Comparison of ENCODE assay signal across 1 cellular context in genomic region chr1:8539683-8540082, GRCh38.
TF ChIP-seq lines count a peak whose summit lies in the region.

No MANE protein-coding gene starts in this region.

TF ChIP-seq in GM12878, 131 proteins besides CTCF, POLR2A, EP300 and RAD21:
- no peak for TF ChIP-seq MEF2B (IDR thresholded peaks at IDR 0.05; ENCODE audit: partially characterized antibody, poor library complexity, severe bottlenecking)
- peak; percentile 63 for TF ChIP-seq RUNX3 (IDR thresholded peaks at IDR 0.05; ENCODE audit: low read length)
- TF ChIP-seq MYC (IDR thresholded peaks at IDR 0.05; ENCODE audit: insufficient read depth, insufficient read length, insufficient replicate concordance, low read length, severe bottlenecking): no peak
- TF ChIP-seq, protein P1, sequence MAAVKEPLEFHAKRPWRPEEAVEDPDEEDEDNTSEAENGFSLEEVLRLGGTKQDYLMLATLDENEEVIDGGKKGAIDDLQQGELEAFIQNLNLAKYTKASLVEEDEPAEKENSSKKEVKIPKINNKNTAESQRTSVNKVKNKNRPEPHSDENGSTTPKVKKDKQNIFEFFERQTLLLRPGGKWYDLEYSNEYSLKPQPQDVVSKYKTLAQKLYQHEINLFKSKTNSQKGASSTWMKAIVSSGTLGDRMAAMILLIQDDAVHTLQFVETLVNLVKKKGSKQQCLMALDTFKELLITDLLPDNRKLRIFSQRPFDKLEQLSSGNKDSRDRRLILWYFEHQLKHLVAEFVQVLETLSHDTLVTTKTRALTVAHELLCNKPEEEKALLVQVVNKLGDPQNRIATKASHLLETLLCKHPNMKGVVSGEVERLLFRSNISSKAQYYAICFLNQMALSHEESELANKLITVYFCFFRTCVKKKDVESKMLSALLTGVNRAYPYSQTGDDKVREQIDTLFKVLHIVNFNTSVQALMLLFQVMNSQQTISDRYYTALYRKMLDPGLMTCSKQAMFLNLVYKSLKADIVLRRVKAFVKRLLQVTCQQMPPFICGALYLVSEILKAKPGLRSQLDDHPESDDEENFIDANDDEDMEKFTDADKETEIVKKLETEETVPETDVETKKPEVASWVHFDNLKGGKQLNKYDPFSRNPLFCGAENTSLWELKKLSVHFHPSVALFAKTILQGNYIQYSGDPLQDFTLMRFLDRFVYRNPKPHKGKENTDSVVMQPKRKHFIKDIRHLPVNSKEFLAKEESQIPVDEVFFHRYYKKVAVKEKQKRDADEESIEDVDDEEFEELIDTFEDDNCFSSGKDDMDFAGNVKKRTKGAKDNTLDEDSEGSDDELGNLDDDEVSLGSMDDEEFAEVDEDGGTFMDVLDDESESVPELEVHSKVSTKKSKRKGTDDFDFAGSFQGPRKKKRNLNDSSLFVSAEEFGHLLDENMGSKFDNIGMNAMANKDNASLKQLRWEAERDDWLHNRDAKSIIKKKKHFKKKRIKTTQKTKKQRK (IDR thresholded peaks at IDR 0.05; ENCODE audit: low read depth, low read length): no peak
- no peak for TF ChIP-seq RFX5 (IDR thresholded peaks at IDR 0.05; ENCODE audit: low read depth, low read length)
- no peak for TF ChIP-seq HCFC1 (IDR thresholded peaks at IDR 0.05; ENCODE audit: low read length)
